In the genomic region with DNA sequence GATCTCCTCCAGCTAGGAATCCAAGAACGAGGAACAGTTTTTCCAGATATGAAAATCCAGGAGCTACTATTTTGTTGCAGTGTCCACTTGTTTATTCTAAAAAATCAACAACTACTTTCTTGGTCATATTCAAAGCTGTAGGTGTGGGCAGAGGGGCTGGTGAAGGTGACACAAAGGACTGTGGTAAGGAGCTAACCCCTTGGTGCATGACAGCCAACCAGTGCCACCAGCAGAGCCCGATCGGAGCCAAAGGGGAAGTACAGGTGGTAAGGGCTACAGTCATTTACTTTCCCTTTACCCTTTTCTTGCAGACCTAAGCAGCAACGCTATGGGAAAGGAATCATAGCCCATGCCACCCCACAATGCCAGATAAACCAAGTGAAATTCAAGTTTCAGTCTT, we compare ENCODE assay signal across 1 cellular context.
TF ChIP-seq lines count a peak whose summit lies in the region.

No MANE protein-coding gene starts in this region.

TF ChIP-seq in GM23338, 12 proteins besides CTCF, POLR2A, EP300 and RAD21 (continued from another document):
- TF ChIP-seq, protein P1, sequence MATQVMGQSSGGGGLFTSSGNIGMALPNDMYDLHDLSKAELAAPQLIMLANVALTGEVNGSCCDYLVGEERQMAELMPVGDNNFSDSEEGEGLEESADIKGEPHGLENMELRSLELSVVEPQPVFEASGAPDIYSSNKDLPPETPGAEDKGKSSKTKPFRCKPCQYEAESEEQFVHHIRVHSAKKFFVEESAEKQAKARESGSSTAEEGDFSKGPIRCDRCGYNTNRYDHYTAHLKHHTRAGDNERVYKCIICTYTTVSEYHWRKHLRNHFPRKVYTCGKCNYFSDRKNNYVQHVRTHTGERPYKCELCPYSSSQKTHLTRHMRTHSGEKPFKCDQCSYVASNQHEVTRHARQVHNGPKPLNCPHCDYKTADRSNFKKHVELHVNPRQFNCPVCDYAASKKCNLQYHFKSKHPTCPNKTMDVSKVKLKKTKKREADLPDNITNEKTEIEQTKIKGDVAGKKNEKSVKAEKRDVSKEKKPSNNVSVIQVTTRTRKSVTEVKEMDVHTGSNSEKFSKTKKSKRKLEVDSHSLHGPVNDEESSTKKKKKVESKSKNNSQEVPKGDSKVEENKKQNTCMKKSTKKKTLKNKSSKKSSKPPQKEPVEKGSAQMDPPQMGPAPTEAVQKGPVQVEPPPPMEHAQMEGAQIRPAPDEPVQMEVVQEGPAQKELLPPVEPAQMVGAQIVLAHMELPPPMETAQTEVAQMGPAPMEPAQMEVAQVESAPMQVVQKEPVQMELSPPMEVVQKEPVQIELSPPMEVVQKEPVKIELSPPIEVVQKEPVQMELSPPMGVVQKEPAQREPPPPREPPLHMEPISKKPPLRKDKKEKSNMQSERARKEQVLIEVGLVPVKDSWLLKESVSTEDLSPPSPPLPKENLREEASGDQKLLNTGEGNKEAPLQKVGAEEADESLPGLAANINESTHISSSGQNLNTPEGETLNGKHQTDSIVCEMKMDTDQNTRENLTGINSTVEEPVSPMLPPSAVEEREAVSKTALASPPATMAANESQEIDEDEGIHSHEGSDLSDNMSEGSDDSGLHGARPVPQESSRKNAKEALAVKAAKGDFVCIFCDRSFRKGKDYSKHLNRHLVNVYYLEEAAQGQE (IDR thresholded peaks at IDR 0.05; ENCODE audit: unreplicated experiment) = no peak
- TF ChIP-seq EZH2 (IDR thresholded peaks at IDR 0.05; ENCODE audit: low read depth, unreplicated experiment) = no peak
- TF ChIP-seq, protein P2, sequence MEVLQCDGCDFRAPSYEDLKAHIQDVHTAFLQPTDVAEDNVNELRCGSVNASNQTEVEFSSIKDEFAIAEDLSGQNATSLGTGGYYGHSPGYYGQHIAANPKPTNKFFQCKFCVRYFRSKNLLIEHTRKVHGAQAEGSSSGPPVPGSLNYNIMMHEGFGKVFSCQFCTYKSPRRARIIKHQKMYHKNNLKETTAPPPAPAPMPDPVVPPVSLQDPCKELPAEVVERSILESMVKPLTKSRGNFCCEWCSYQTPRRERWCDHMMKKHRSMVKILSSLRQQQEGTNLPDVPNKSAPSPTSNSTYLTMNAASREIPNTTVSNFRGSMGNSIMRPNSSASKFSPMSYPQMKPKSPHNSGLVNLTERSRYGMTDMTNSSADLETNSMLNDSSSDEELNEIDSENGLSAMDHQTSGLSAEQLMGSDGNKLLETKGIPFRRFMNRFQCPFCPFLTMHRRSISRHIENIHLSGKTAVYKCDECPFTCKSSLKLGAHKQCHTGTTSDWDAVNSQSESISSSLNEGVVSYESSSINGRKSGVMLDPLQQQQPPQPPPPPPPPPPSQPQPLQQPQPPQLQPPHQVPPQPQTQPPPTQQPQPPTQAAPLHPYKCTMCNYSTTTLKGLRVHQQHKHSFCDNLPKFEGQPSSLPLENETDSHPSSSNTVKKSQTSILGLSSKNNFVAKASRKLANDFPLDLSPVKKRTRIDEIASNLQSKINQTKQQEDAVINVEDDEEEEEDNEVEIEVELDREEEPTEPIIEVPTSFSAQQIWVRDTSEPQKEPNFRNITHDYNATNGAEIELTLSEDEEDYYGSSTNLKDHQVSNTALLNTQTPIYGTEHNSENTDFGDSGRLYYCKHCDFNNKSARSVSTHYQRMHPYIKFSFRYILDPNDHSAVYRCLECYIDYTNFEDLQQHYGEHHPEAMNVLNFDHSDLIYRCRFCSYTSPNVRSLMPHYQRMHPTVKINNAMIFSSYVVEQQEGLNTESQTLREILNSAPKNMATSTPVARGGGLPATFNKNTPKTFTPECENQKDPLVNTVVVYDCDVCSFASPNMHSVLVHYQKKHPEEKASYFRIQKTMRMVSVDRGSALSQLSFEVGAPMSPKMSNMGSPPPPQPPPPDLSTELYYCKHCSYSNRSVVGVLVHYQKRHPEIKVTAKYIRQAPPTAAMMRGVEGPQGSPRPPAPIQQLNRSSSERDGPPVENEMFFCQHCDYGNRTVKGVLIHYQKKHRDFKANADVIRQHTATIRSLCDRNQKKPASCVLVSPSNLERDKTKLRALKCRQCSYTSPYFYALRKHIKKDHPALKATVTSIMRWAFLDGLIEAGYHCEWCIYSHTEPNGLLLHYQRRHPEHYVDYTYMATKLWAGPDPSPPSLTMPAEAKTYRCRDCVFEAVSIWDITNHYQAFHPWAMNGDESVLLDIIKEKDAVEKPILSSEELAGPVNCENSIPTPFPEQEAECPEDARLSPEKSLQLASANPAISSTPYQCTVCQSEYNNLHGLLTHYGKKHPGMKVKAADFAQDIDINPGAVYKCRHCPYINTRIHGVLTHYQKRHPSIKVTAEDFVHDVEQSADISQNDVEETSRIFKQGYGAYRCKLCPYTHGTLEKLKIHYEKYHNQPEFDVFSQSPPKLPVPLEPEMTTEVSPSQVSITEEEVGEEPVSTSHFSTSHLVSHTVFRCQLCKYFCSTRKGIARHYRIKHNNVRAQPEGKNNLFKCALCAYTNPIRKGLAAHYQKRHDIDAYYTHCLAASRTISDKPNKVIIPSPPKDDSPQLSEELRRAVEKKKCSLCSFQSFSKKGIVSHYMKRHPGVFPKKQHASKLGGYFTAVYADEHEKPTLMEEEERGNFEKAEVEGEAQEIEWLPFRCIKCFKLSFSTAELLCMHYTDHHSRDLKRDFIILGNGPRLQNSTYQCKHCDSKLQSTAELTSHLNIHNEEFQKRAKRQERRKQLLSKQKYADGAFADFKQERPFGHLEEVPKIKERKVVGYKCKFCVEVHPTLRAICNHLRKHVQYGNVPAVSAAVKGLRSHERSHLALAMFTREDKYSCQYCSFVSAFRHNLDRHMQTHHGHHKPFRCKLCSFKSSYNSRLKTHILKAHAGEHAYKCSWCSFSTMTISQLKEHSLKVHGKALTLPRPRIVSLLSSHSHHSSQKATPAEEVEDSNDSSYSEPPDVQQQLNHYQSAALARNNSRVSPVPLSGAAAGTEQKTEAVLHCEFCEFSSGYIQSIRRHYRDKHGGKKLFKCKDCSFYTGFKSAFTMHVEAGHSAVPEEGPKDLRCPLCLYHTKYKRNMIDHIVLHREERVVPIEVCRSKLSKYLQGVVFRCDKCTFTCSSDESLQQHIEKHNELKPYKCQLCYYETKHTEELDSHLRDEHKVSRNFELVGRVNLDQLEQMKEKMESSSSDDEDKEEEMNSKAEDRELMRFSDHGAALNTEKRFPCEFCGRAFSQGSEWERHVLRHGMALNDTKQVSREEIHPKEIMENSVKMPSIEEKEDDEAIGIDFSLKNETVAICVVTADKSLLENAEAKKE (CRISPR knock-in tag; IDR thresholded peaks at IDR 0.05) = no peak
- no peak for TF ChIP-seq ETS1 (IDR thresholded peaks at IDR 0.05)
